Comparison of ENCODE assay signal across 29 cellular contexts in genomic region chr18:76080430-76080829, GRCh38.
DNase-seq lines count a peak whose midpoint lies in the region; ATAC-seq and TF ChIP-seq lines count a peak whose summit lies in the region.
"Had no signal": no experiment of that assay in that cellular context is flagged by ENCODE, and none has a peak within 500 bp of the region (broad histone marks: within the 10 kb centered on the region; RNA-seq: fewer than 3 reads in every experiment).

No MANE protein-coding gene starts in this region.

- H3K9me2 ChIP-seq in neural cell (ENCODE audit: insufficient read depth, low read length), result no peaks in the 10 kb centered on the region

- H3K79me1 ChIP-seq in IMR-90 (ENCODE audit: low read depth in 1 of 2, low read length in 2 of 2), result no peaks in the 10 kb centered on the region

- H3K27me3 ChIP-seq in IMR-90 (ENCODE audit: control insufficient read depth, insufficient read depth, low read length) (no peaks in the 10 kb centered on the region), neural cell (ENCODE audit: insufficient read depth, low read depth, low read length) (no peaks in the 10 kb centered on the region)
- H3K27me3 ChIP-seq: BE2C; BLaER1; BLaER1 treated with 17β-estradiol and CSF1 and Interleukin-3, amounts not matched to agents 10 nM and 100 nM had no signal

- TF ChIP-seq RAD21 in IMR-90 (IDR thresholded peaks at IDR 0.05; ENCODE audit: low read length), result no peak
- TF ChIP-seq RAD21 in neural cell (conservative IDR thresholded peaks at IDR 0.05), result no peak

- no TSS peak for BruUV-seq in IMR-90 (replicated peaks; lab: Mats Ljungman, UMichigan)

- in situ Hi-C loops in IMR-90 (cut with MboI; ENCODE audit: low sequenced_read_pairs), result no loop called here

- H3K4ac ChIP-seq in IMR-90 (ENCODE audit: low read depth, low read length), result no peak overlapping the region

- TF ChIP-seq POLR2A in IMR-90 (IDR thresholded peaks at IDR 0.05; ENCODE audit: low read depth, low read length), result no peak

- CTCF ChIA-PET in IMR-90 (lab: Yijun Ruan, JAX), result no interaction called here

- POLR2A ChIA-PET in IMR-90 (lab: Charles Lee; ENCODE audit: unreplicated experiment), result no interaction called here

- H3K56ac ChIP-seq in IMR-90 (ENCODE audit: extremely low read depth, insufficient read depth, low read length), result no peak overlapping the region

- H3K27ac ChIP-seq in IMR-90 (ENCODE audit: insufficient read depth, low read length) (no peak overlapping the region), neural cell (ENCODE audit: low read length) (no peak overlapping the region)
- H3K27ac ChIP-seq: 22Rv1; A549; BLaER1; BLaER1 treated with 17β-estradiol and CSF1 and Interleukin-3, amounts not matched to agents 10 nM and 100 nM; C4-2B had no signal

- intact Hi-C loops in IMR-90 (cut with micrococcal nuclease), result no loop called here

- no peaks in the 10 kb centered on the region for H3F3A ChIP-seq in neural cell (ENCODE audit: insufficient read depth, low read length, poor library complexity, severe bottlenecking)

- H4K8ac ChIP-seq in IMR-90 (ENCODE audit: low read depth in 2 of 2, low read length in 2 of 2), result no peak overlapping the region

- H3K4me3 ChIP-seq in IMR-90 (ENCODE audit: insufficient read depth, low read depth, low read length) (no peak overlapping the region), neural cell (ENCODE audit: low read length) (no peak overlapping the region)
- H3K4me3 ChIP-seq: A549; BLaER1; BLaER1 treated with 17β-estradiol and CSF1 and Interleukin-3, amounts not matched to agents 10 nM and 100 nM had no signal

- H3K9ac ChIP-seq in IMR-90 (ENCODE audit: low read depth, low read length) (no peak overlapping the region), neural cell (ENCODE audit: low read length) (no peak overlapping the region)
- H3K9ac ChIP-seq: BLaER1; BLaER1 treated with 17β-estradiol and CSF1 and Interleukin-3, amounts not matched to agents 10 nM and 100 nM had no signal

- H2AFZ ChIP-seq in IMR-90 (replicated peaks; ENCODE audit: low read length, poor library complexity) (peak overlapping the region; percentile 23), neural cell (ENCODE audit: low read depth, low read length) (no peak overlapping the region)

- H4K20me1 ChIP-seq in IMR-90 (ENCODE audit: insufficient read depth, low read length) (no peaks in the 10 kb centered on the region), neural cell (ENCODE audit: insufficient read depth) (no peaks in the 10 kb centered on the region)
- H4K20me1 ChIP-seq: BLaER1; BLaER1 treated with 17β-estradiol and CSF1 and Interleukin-3, amounts not matched to agents 10 nM and 100 nM had no signal

- no peak for TF ChIP-seq CTCF in IMR-90 (conservative IDR thresholded peaks at IDR 0.05; ENCODE audit: low read depth, low read length)
- no peak for TF ChIP-seq CTCF in neural cell (IDR thresholded peaks at IDR 0.05; ENCODE audit: poor library complexity, severe bottlenecking)
- TF ChIP-seq CTCF in GM10266 (IDR thresholded peaks at IDR 0.05; ENCODE audit: control insufficient read depth, insufficient read depth, low read depth, missing control alignments), result no peak

- H3K79me2 ChIP-seq in neural cell (replicated peaks; ENCODE audit: insufficient read depth, low read length), result no peaks in the 10 kb centered on the region

- H2AK9ac ChIP-seq in IMR-90 (replicated peaks; ENCODE audit: low read depth, low read length, poor library complexity), result no peak overlapping the region

- no peaks in the 10 kb centered on the region for H3K36me3 ChIP-seq in IMR-90 (ENCODE audit: control insufficient read depth, insufficient read depth, low read length)
- H3K36me3 ChIP-seq in neural cell (ENCODE audit: insufficient read depth, low read length), result no peaks in the 10 kb centered on the region
- H3K36me3 ChIP-seq: BE2C; BLaER1; BLaER1 treated with 17β-estradiol and CSF1 and Interleukin-3, amounts not matched to agents 10 nM and 100 nM had no signal

- H3K14ac ChIP-seq in IMR-90 (replicated peaks; ENCODE audit: low read depth, low read length), result no peak overlapping the region

- H3K4me1 ChIP-seq in IMR-90 (ENCODE audit: control insufficient read depth, insufficient read depth, low read length), result no peaks in the 10 kb centered on the region
- H3K4me1 ChIP-seq: A549; BE2C; BLaER1; BLaER1 treated with 17β-estradiol and CSF1 and Interleukin-3, amounts not matched to agents 10 nM and 100 nM; Caco-2 had no signal

- H4K91ac ChIP-seq in IMR-90 (ENCODE audit: insufficient read depth, low read depth, low read length), result no peak overlapping the region

- H3K9me3 ChIP-seq in IMR-90 (ENCODE audit: control insufficient read depth, insufficient read depth, low read length) (peaks cover 27% of the 10 kb centered on the region), neural cell (ENCODE audit: low read length) (no peaks in the 10 kb centered on the region)
- H3K9me3 ChIP-seq: A549, BE2C, Caco-2 had no signal

- no peak overlapping the region for H3K23ac ChIP-seq in IMR-90 (ENCODE audit: low read depth, low read length)

- peak; percentile 98 for TF ChIP-seq EP300 in neural cell (conservative IDR thresholded peaks at IDR 0.05; ENCODE audit: poor library complexity, severe bottlenecking)

- DNase-seq in IMR-90 (no peak), GM10266 (ENCODE audit: extremely low spot score) (no peak)
- DNase-seq: 8988T; ACHN; AML-193; BE2C; C1 segment of cervical spinal cord; Caco-2; Calu3; CD4-positive, alpha-beta memory T cell; CD4-positive, alpha-beta T cell; CD4-positive, CD25-positive, alpha-beta regulatory T cell; CD8-positive, alpha-beta memory T cell; CD8-positive, alpha-beta T cell; COR-L47; DMS 273 treated with DMSO at 0.1 percent for 48 hours; DMS153; DMS53; DMS79; DMS79 treated with DMSO at 0.1 percent for 48 hours; DND-41; EL had no signal

- ATAC-seq in IMR-90 (ENCODE audit: low read depth), result no peak
- no peak for ATAC-seq in HG03097 (IDR thresholded peaks at IDR 0.05; ENCODE audit: low FRiP score, unreplicated experiment)
- ATAC-seq: A549; CD8-positive, alpha-beta T cell had no signal

- no peak overlapping the region for H2AK5ac ChIP-seq in IMR-90 (ENCODE audit: low read depth, low read length)

- WGBS in IMR-90 (ENCODE audit: extremely low coverage in 2 of 2, insufficient read length in 1 of 2), 2 experiments, result 70% methylated on average over 4 of the region's 9 CpGs; no CpG with 5 or more reads in 1 of the 2 experiments

- no peak overlapping the region for H2BK20ac ChIP-seq in IMR-90 (ENCODE audit: low read depth, low read length)

- H2BK15ac ChIP-seq in IMR-90 (ENCODE audit: low read depth, low read length), result no peak overlapping the region

- H3K9me1 ChIP-seq in IMR-90 (ENCODE audit: insufficient read depth, low read length), result no peaks in the 10 kb centered on the region

- H2BK120ac ChIP-seq in IMR-90 (ENCODE audit: low read depth, low read length), result no peak overlapping the region

- dilution Hi-C loops in IMR-90 (cut with HindIII; ENCODE audit: low sequenced_read_pairs, unreplicated experiment), result no loop called here

- no peak overlapping the region for H2BK5ac ChIP-seq in IMR-90 (ENCODE audit: low read depth, low read length, poor library complexity, severe bottlenecking)

- no peak overlapping the region for H4K5ac ChIP-seq in IMR-90 (ENCODE audit: low read depth, low read length)

- H3K4me2 ChIP-seq in IMR-90 (ENCODE audit: low read depth, low read length), result no peak overlapping the region
- no peak overlapping the region for H3K4me2 ChIP-seq in neural cell (ENCODE audit: low read length)
- H3K4me2 ChIP-seq: A549; BLaER1; BLaER1 treated with 17β-estradiol and CSF1 and Interleukin-3, amounts not matched to agents 10 nM and 100 nM had no signal

- H3K18ac ChIP-seq in IMR-90 (ENCODE audit: low read depth, low read length), result no peak overlapping the region

TF ChIP-seq in IMR-90, 13 proteins besides CTCF, POLR2A, EP300 and RAD21:
- TF ChIP-seq CEBPB (IDR thresholded peaks at IDR 0.05; ENCODE audit: low read depth, low read length), result no peak
- no peak for TF ChIP-seq MXI1 (IDR thresholded peaks at IDR 0.05; ENCODE audit: borderline replicate concordance, low read depth, low read length)
- TF ChIP-seq CHD1 (IDR thresholded peaks at IDR 0.05; ENCODE audit: low read depth, low read length), result no peak
- TF ChIP-seq FOS (IDR thresholded peaks at IDR 0.05; ENCODE audit: low read depth, low read length), result no peak
- no peak for TF ChIP-seq SMC3 (IDR thresholded peaks at IDR 0.05; ENCODE audit: low read depth, low read length)
- TF ChIP-seq RCOR1 (IDR thresholded peaks at IDR 0.05; ENCODE audit: insufficient replicate concordance, low read length), result no peak
- no peak for TF ChIP-seq RFX5 (IDR thresholded peaks at IDR 0.05; ENCODE audit: low read depth, low read length)
- no peak for TF ChIP-seq NFE2L2 (IDR thresholded peaks at IDR 0.05; ENCODE audit: low read depth, low read length)
TF ChIP-seq in IMR-90: peak in this region for 0.

TF ChIP-seq in neural cell, 6 proteins besides CTCF, POLR2A, EP300 and RAD21 (continues in another document):
- TF ChIP-seq POLR2AphosphoS5 (IDR thresholded peaks at IDR 0.05) (peak; percentile 98), EZH2 (IDR thresholded peaks at IDR 0.05; ENCODE audit: borderline replicate concordance, insufficient read depth, low read length, poor library complexity, severe bottlenecking) (no peak), REST (IDR thresholded peaks at IDR 0.05; ENCODE audit: borderline replicate concordance) (peak; percentile 37), TAF1 (IDR thresholded peaks at IDR 0.05; ENCODE audit: low read depth) (no peak), MXI1 (conservative IDR thresholded peaks at IDR 0.05; ENCODE audit: poor library complexity, severe bottlenecking) (no peak)
